Comparison of ENCODE assay signal across 10 cellular contexts in the genomic region with DNA sequence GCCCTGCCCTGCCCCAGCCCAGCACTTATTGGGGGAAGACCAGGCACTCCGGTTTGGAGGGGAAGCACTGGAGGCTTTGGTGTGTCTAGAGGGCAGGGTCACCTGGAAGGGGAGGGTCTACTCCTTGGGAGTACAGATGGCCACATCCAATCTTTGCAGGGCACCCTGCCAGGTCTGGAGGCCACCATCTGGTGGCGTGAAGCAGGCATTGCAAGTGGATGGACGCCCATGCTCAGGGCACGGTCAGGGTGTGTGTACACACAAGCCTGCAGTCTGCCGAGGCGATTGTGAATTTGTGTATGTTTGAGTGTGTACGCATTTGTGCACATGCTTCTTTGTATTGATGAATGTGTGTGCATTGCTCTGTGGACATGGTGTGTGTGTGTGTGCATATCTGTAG. TPM values are rescaled to one million over a fixed set of nuclear protein-coding genes. Genes with fewer than 3 reads are reported as not detected.
DNase-seq lines count a peak whose midpoint lies in the region; ATAC-seq, FAIRE-seq and TF ChIP-seq lines count a peak whose summit lies in the region.
"Not testable (repeated sequence)": the region's sequence is repeated elsewhere in the genome, so short reads cannot be mapped to it uniquely, and the experiment has no call there.
"Had no signal": no experiment of that assay in that cellular context is flagged by ENCODE, and none has a peak within 500 bp of the region (broad histone marks: within the 10 kb centered on the region; RNA-seq: fewer than 3 reads in every experiment).

No MANE protein-coding gene starts in this region.

- not testable (repeated sequence) for H3K27ac Mint-ChIP-seq in CD4-positive, alpha-beta T cell; T-helper 17 cell; astrocyte (ENCODE audit: unreplicated experiment); natural killer cell treated with Interleukin-12 subunit alpha and Interleukin-12 subunit beta and Interleukin-15 and Interleukin-18, amount 100 ng/mL, for 72 hours

- not testable (repeated sequence) for H3K9ac ChIP-seq in astrocyte (ENCODE audit: low read length)

- H3K4me3 Mint-ChIP-seq in CD4-positive, alpha-beta T cell; T-helper 17 cell; astrocyte (ENCODE audit: unreplicated experiment); natural killer cell treated with Interleukin-12 subunit alpha and Interleukin-12 subunit beta and Interleukin-15 and Interleukin-18, amount 100 ng/mL, for 72 hours: not testable (repeated sequence)

- not testable (repeated sequence) for H3K4me3 ChIP-seq in astrocyte (ENCODE audit: insufficient read depth, low read depth, low read length); gastroesophageal sphincter

- not testable (repeated sequence) for H3K4me2 ChIP-seq in astrocyte (ENCODE audit: low read length)

- not testable (repeated sequence) for H3K4me1 Mint-ChIP-seq in CD4-positive, alpha-beta T cell (ENCODE audit: low read depth); T-helper 17 cell; astrocyte (ENCODE audit: low read depth, unreplicated experiment); natural killer cell treated with Interleukin-12 subunit alpha and Interleukin-12 subunit beta and Interleukin-15 and Interleukin-18, amount 100 ng/mL, for 72 hours (ENCODE audit: low read depth in 2 of 2)

- TF ChIP-seq POLR2A in gastroesophageal sphincter (IDR thresholded peaks at IDR 0.05) = not testable (repeated sequence)

- H3K4me1 ChIP-seq in astrocyte (ENCODE audit: insufficient read depth, low read length) = not testable (repeated sequence)
- peaks cover 0 to 12% (median 0%) of the 10 kb centered on the region in 3 donors for H3K4me1 ChIP-seq in gastroesophageal sphincter

- not testable (repeated sequence) for H3K9me3 Mint-ChIP-seq in CD4-positive, alpha-beta T cell; astrocyte (ENCODE audit: unreplicated experiment); natural killer cell treated with Interleukin-12 subunit alpha and Interleukin-12 subunit beta and Interleukin-15 and Interleukin-18, amount 100 ng/mL, for 72 hours

- H2AFZ ChIP-seq in astrocyte (ENCODE audit: low read depth, low read length) = not testable (repeated sequence)

- peaks cover 23% of the 10 kb centered on the region for H3K27me3 Mint-ChIP-seq in CD4-positive, alpha-beta T cell
- not testable (repeated sequence) for H3K27me3 Mint-ChIP-seq in T-helper 17 cell; natural killer cell treated with Interleukin-12 subunit alpha and Interleukin-12 subunit beta and Interleukin-15 and Interleukin-18, amount 100 ng/mL, for 72 hours
- peaks cover 14% of the 10 kb centered on the region for H3K27me3 Mint-ChIP-seq in astrocyte (ENCODE audit: low read depth, unreplicated experiment)

- H3K36me3 Mint-ChIP-seq in CD4-positive, alpha-beta T cell (ENCODE audit: low read depth); T-helper 17 cell (ENCODE audit: low read depth); astrocyte (ENCODE audit: low read depth, unreplicated experiment); natural killer cell treated with Interleukin-12 subunit alpha and Interleukin-12 subunit beta and Interleukin-15 and Interleukin-18, amount 100 ng/mL, for 72 hours: not testable (repeated sequence)

- not testable (repeated sequence) for H4K20me1 ChIP-seq in astrocyte (ENCODE audit: insufficient read depth, low read length)

- peak; percentile 21 for ATAC-seq in CD4-positive, alpha-beta T cell (ENCODE audit: poor library complexity)
- peak; percentile 46 for ATAC-seq in T-helper 17 cell
- peak; percentile 42 for ATAC-seq in gastroesophageal sphincter
- peak; percentile 62 for ATAC-seq in left colon
- ATAC-seq in natural killer cell treated with Interleukin-12 subunit alpha and Interleukin-12 subunit beta and Interleukin-15 and Interleukin-18, amount 100 ng/mL, for 72 hours = peak; percentile 56 to 58

- WGBS in gastroesophageal sphincter (ENCODE audit: low coverage in 1 of 2), 2 donors = no CpG with 5 or more reads among the region's 7 CpGs

- FAIRE-seq in HTR-8/SVneo (lab: Jason Lieb, UNC) (peak; percentile 98), astrocyte (lab: Jason Lieb, UNC) (peak; percentile 67), urothelium cell line (lab: Jason Lieb, UNC) (peak; percentile 99)

- POLR2A ChIA-PET in CD4-positive, alpha-beta T cell (lab: Charles Lee) = not testable (repeated sequence)

- not testable (repeated sequence) for H3K27me3 ChIP-seq in CD4-positive, alpha-beta T cell (ENCODE audit: control insufficient read depth, insufficient read depth, low read length); astrocyte (ENCODE audit: insufficient read depth, low read length)
- peaks cover 27% of the 10 kb centered on the region for H3K27me3 ChIP-seq in gastroesophageal sphincter

- DNase-seq in CD4-positive, alpha-beta T cell; HTR-8/SVneo (ENCODE audit: insufficient read length, low spot score); T-helper 17 cell; astrocyte (ENCODE audit: low read depth); left colon; natural killer cell treated with Interleukin-12 subunit alpha and Interleukin-12 subunit beta and Interleukin-15 and Interleukin-18, amount 100 ng/mL, for 72 hours (ENCODE audit: low spot score); urothelium cell line (ENCODE audit: low spot score): not testable (repeated sequence)

- not testable (repeated sequence) for H3K79me2 ChIP-seq in astrocyte (ENCODE audit: insufficient read depth, low read length)

- intact Hi-C loops in CD4-positive, alpha-beta T cell (cut with DNase I, micrococcal nuclease); left colon (cut with DNase I, micrococcal nuclease): not testable (repeated sequence)

- H3K36me3 ChIP-seq in astrocyte (ENCODE audit: insufficient read depth, low read length); gastroesophageal sphincter: not testable (repeated sequence)

- not testable (repeated sequence) for H3K27ac ChIP-seq in CD4-positive, alpha-beta T cell (ENCODE audit: low read depth, low read length); astrocyte (ENCODE audit: low read depth, low read length); gastroesophageal sphincter

- not testable (repeated sequence) for H3K9me3 ChIP-seq in CD4-positive, alpha-beta T cell (ENCODE audit: control insufficient read depth, low read length); T-helper 17 cell (ENCODE audit: control insufficient read depth, low read length, poor library complexity, severe bottlenecking); astrocyte (ENCODE audit: insufficient read depth, low read depth, low read length); gastroesophageal sphincter

- CTCF ChIA-PET in CD4-positive, alpha-beta T cell (lab: Charles Lee) = not testable (repeated sequence)

- TF ChIP-seq EP300 in gastroesophageal sphincter (IDR thresholded peaks at IDR 0.05) = not testable (repeated sequence)

- TF ChIP-seq CTCF in CD4-positive, alpha-beta T cell (IDR thresholded peaks at IDR 0.05); astrocyte (IDR thresholded peaks at IDR 0.05; ENCODE audit: insufficient read depth, low read depth, low read length); gastroesophageal sphincter (IDR thresholded peaks at IDR 0.05): not testable (repeated sequence)

RNA-seq across cellular contexts. Expression of gene RNU1-3, which starts 36.4 kb away (rescaled TPM):
- total RNA-seq in CD4-positive, alpha-beta T cell = 1,000 to 10,000 TPM; 4,982 to 5,937 TPM
- total RNA-seq in T-helper 17 cell (1,000 to 10,000 TPM; 3,182 to 3,922 TPM), astrocyte (1,356 and 1,553 TPM in 2 replicates), gastroesophageal sphincter (under 1 TPM in 3 of 4 donors, not detected in 1; under 0.01 TPM), left colon (1,000 to 10,000 TPM; 3,977 to 5,589 TPM)
- total RNA-seq in natural killer cell treated with Interleukin-12 subunit alpha and Interleukin-12 subunit beta and Interleukin-15 and Interleukin-18, amount 100 ng/mL, for 72 hours = 1,000 to 10,000 TPM; 1,591 to 3,879 TPM
- total RNA-seq: H4, right atrium auricular region had no signal

RNA-seq across cellular contexts. Expression of gene RNU1-4, which starts 37.2 kb away (rescaled TPM):
- total RNA-seq in CD4-positive, alpha-beta T cell = 1,000 to 10,000 TPM; 4,982 to 5,937 TPM
- total RNA-seq in T-helper 17 cell = 1,000 to 10,000 TPM; 3,182 to 3,922 TPM
- total RNA-seq in astrocyte = 1,356 and 1,553 TPM in 2 replicates
- total RNA-seq in gastroesophageal sphincter = under 1 TPM in 3 of 4 donors, not detected in 1; under 0.01 TPM
- 1,000 to 10,000 TPM; 3,977 to 5,589 TPM for total RNA-seq in left colon
- total RNA-seq in natural killer cell treated with Interleukin-12 subunit alpha and Interleukin-12 subunit beta and Interleukin-15 and Interleukin-18, amount 100 ng/mL, for 72 hours = 1,000 to 10,000 TPM; 1,591 to 3,879 TPM
- total RNA-seq: H4, right atrium auricular region had no signal

Comparison
In these comparisons a context has a peak if more than half of its experiments do, and no peak if none do; other contexts are left out.
1. RNA of gene RNU1-3, which starts 36.4 kb away (total RNA-seq): 4,982 to 5,937 TPM in CD4-positive, alpha-beta T cell, 3,977 to 5,589 TPM in left colon, 3,182 to 3,922 TPM in T-helper 17 cell, 1,591 to 3,879 TPM in natural killer cell treated with Interleukin-12 subunit alpha and Interleukin-12 subunit beta and Interleukin-15 and Interleukin-18, amount 100 ng/mL, for 72 hours and 1,356 to 1,553 TPM in astrocyte; under 0.01 TPM in gastroesophageal sphincter; every median in the first group is over 1,000 times any median in the second.
2. RNA of gene RNU1-4, which starts 37.2 kb away (total RNA-seq): 4,982 to 5,937 TPM in CD4-positive, alpha-beta T cell, 3,977 to 5,589 TPM in left colon, 3,182 to 3,922 TPM in T-helper 17 cell, 1,591 to 3,879 TPM in natural killer cell treated with Interleukin-12 subunit alpha and Interleukin-12 subunit beta and Interleukin-15 and Interleukin-18, amount 100 ng/mL, for 72 hours and 1,356 to 1,553 TPM in astrocyte; under 0.01 TPM in gastroesophageal sphincter; every median in the first group is over 1,000 times any median in the second.
3. Peak in every context shown above with its lines, with median percentiles within 50 percentile points of each other: ATAC-seq.